ENCODE assay signal across 9 cellular contexts in the genomic region with DNA sequence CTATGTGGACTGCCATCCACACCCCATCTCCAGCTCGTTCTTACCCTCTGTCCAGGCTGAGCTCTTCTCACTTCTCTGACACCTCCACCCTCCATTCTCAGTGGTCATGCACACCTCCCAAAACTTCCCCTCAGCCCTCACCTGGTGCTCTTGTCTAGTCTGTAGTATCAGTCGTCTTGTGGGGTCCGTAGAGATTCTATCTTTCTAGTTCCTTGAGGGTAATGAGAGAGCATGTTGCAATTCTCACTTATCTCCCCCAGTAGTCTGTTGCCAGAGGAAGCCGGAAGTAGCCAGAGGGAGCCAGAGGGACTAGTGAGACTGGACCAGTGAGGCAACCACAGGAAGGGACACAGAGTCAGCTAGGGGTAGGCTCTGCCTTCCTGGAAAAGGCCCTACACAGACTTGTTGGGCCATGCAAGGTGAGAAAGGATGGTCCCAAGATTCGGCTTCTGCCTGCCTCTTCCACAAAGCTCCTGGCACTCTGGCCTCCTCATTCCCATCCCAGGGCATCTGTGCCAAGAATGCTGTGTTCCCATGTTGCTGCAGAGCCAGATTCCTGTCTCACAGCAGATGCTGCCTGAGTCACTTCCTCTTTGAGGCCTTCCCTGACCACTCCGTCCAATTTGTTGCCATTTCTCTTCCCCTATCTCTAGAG. TPM values are rescaled to one million over a fixed set of nuclear protein-coding genes. Genes with fewer than 3 reads are reported as not detected.
DNase-seq lines count a peak whose midpoint lies in the region; ATAC-seq, FAIRE-seq and TF ChIP-seq lines count a peak whose summit lies in the region.
"Had no signal": no experiment of that assay in that cellular context is flagged by ENCODE, and none has a peak within 500 bp of the region (broad histone marks: within the 10 kb centered on the region; RNA-seq: fewer than 3 reads in every experiment).

No MANE protein-coding gene starts in this region.

- H3K27me3 ChIP-seq in GM23338 (ENCODE audit: insufficient read depth), result no peaks in the 10 kb centered on the region

- no peaks in the 10 kb centered on the region for H3K79me2 ChIP-seq in GM23338 (replicated peaks; ENCODE audit: insufficient read depth)

- 0 out of 2 replicates have a peak, but pooled peaks cover 3% of the 10 kb centered on the region for H3K9me2 ChIP-seq in GM23338 (ENCODE audit: insufficient read depth)

- DNase-seq in GM23338 (ENCODE audit: low spot score), result no peak
- DNase-seq in RCC 7860 (ENCODE audit: low spot score), result peak; percentile 69
- DNase-seq in epithelial cell of proximal tubule (ENCODE audit: low read depth), result no peak
- no peak for DNase-seq in retinal pigment epithelial cell (ENCODE audit: low read depth)
- no peak for DNase-seq in DMS153 treated with DMSO at 0.1 percent for 48 hours (lab: John Stamatoyannopoulos, UW; ENCODE audit: unreplicated experiment)
- DNase-seq in NCI-H510A treated with DMSO at 0.1 percent for 48 hours (lab: John Stamatoyannopoulos, UW), result no peak

- no peaks in the 10 kb centered on the region for H3F3A ChIP-seq in GM23338 (replicated peaks; ENCODE audit: low read depth)

- no peak for ATAC-seq in GM23338
- no peak for ATAC-seq in HG03457 (IDR thresholded peaks at IDR 0.05; ENCODE audit: unreplicated experiment)
- ATAC-seq: stimulated activated naive CD8-positive, alpha-beta T cell treated with anti-CD3 and anti-CD28 coated beads, Interleukin-15, amount 100 ng/mL, for 72 hours had no signal

- no peaks in the 10 kb centered on the region for H3K4me1 ChIP-seq in GM23338 (ENCODE audit: insufficient read depth)

- H3K36me3 Mint-ChIP-seq in GM23338 (ENCODE audit: low read depth), result no peaks in the 10 kb centered on the region

- H3K27ac Mint-ChIP-seq in GM23338, result no peak overlapping the region
- H3K27ac Mint-ChIP-seq: activated naive CD8-positive, alpha-beta T cell treated with anti-CD3 and anti-CD28 coated beads, Interleukin-2, amount 10 ng/mL, durations not matched to agents 7 days and 5 days; stimulated activated naive CD8-positive, alpha-beta T cell treated with anti-CD3 and anti-CD28 coated beads, Interleukin-15, amount 100 ng/mL, for 72 hours had no signal

- H3K4me3 Mint-ChIP-seq in GM23338, result no peak overlapping the region
- H3K4me3 Mint-ChIP-seq: activated naive CD8-positive, alpha-beta T cell treated with anti-CD3 and anti-CD28 coated beads, Interleukin-2, amount 10 ng/mL, durations not matched to agents 7 days and 5 days; stimulated activated naive CD8-positive, alpha-beta T cell treated with anti-CD3 and anti-CD28 coated beads, Interleukin-15, amount 100 ng/mL, for 72 hours had no signal

- peak in 1 of 2 experiments; percentile 44; a peak in 2 of 4 replicates for TF ChIP-seq CTCF in GM23338 (conservative IDR thresholded peaks at IDR 0.05; ENCODE audit: low read depth in 2 of 2)
- peak; percentile 31 for TF ChIP-seq CTCF in epithelial cell of proximal tubule (conservative IDR thresholded peaks at IDR 0.05; ENCODE audit: low read depth, low read length)
- TF ChIP-seq CTCF in retinal pigment epithelial cell (conservative IDR thresholded peaks at IDR 0.05; ENCODE audit: low read depth, low read length), result peak; percentile 26

- peak; percentile 59 for FAIRE-seq in RCC 7860 (lab: Jason Lieb, UNC)

- H3K9me3 Mint-ChIP-seq in GM23338, result no peaks in the 10 kb centered on the region

- no peak overlapping the region for H3K27ac ChIP-seq in GM23338 (ENCODE audit: low read depth)

- H3K27me3 Mint-ChIP-seq in GM23338 (ENCODE audit: insufficient read depth, low read depth, poor library complexity), result peaks cover 6% of the 10 kb centered on the region

- H3K4me3 ChIP-seq in GM23338, result no peak overlapping the region
- H3K4me3 ChIP-seq in epithelial cell of proximal tubule (ENCODE audit: low read depth, low read length), result no peak overlapping the region
- no peak overlapping the region for H3K4me3 ChIP-seq in retinal pigment epithelial cell (ENCODE audit: low read length)

- H3K4me1 Mint-ChIP-seq in GM23338, result peaks cover 11% of the 10 kb centered on the region

- no peak overlapping the region for H3K4me2 ChIP-seq in GM23338

- H2AFZ ChIP-seq in GM23338, result peak overlapping the region; percentile 78

- H4K20me1 ChIP-seq in GM23338 (replicated peaks; ENCODE audit: insufficient read depth), result no peaks in the 10 kb centered on the region

- H3K36me3 ChIP-seq in GM23338 (ENCODE audit: insufficient read depth), result no peaks in the 10 kb centered on the region

TF ChIP-seq in GM23338, 12 proteins besides CTCF, POLR2A, EP300 and RAD21 (continues in another document):
- TF ChIP-seq ZNF462 (CRISPR knock-in tag; IDR thresholded peaks at IDR 0.05), result no peak
- no peak for TF ChIP-seq EZH2phosphoT487 (IDR thresholded peaks at IDR 0.05; ENCODE audit: unreplicated experiment)
- no peak for TF ChIP-seq ZNF114 (CRISPR knock-in tag; IDR thresholded peaks at IDR 0.05)
- TF ChIP-seq STAT1 (IDR thresholded peaks at IDR 0.05; ENCODE audit: unreplicated experiment), result no peak

RNA-seq across cellular contexts. Expression of gene DUSP5, which starts 50.6 kb away (rescaled TPM):
- total RNA-seq in GM23338 (2014; rRNA removed; shearing (Covaris generic)), result 35.0 and 35.9 TPM in 2 replicates
- 10.8 and 15.4 TPM in 2 replicates for polyA plus RNA-seq in GM23338 (2016; fragmentation: Nextera tagmentation; extraction: Ambion mirVana)
- total RNA-seq in epithelial cell of proximal tubule, result 57.6 and 76.2 TPM in 2 replicates
